In genomic region chr1:205631727-205632373, GRCh38 we compare ENCODE assay signal across 1 cellular context.
TF ChIP-seq lines count a peak whose summit lies in the region.

ELK4 (minus strand) TSS chr1:205632011; CDS start chr1:205623882, 8,129 bp downstream.

TF ChIP-seq in K562, 482 proteins besides CTCF, POLR2A, EP300 and RAD21 (continued from another document and continues in another):
- TF ChIP-seq THAP7 (CRISPR knock-in tag; IDR thresholded peaks at IDR 0.05) = 0 out of 2 replicates have a peak, but pooled peaks have one; percentile 19
- TF ChIP-seq STAT6 (CRISPR knock-in tag; IDR thresholded peaks at IDR 0.05) = 0 out of 2 replicates have a peak, but pooled peaks have one; percentile 28
- no peak for TF ChIP-seq ZKSCAN3 (CRISPR knock-in tag; IDR thresholded peaks at IDR 0.05)
- peak; percentile 62 for TF ChIP-seq GMEB1 (CRISPR knock-in tag; IDR thresholded peaks at IDR 0.05)
- no peak for TF ChIP-seq ARHGAP35 (IDR thresholded peaks at IDR 0.05; ENCODE audit: partially characterized antibody)
- no peak for TF ChIP-seq CEBPZ (IDR thresholded peaks at IDR 0.05; ENCODE audit: borderline replicate concordance, low read depth, low read length)
- no peak for TF ChIP-seq NCOA2 (IDR thresholded peaks at IDR 0.05; ENCODE audit: partially characterized antibody in 2 of 2)
- TF ChIP-seq NBN (IDR thresholded peaks at IDR 0.05; ENCODE audit: low read depth) = peak; percentile 68
- TF ChIP-seq TCF7L2 (IDR thresholded peaks at IDR 0.05; ENCODE audit: low read depth, low read length) = 0 out of 2 replicates have a peak, but pooled peaks have one; percentile 10
- no peak for TF ChIP-seq CGGBP1 (CRISPR knock-in tag; IDR thresholded peaks at IDR 0.05)
- no peak for TF ChIP-seq DPF2 (IDR thresholded peaks at IDR 0.05)
- TF ChIP-seq NONO (IDR thresholded peaks at IDR 0.05; ENCODE audit: low read depth in 2 of 2, low read length in 1 of 2) = peak; percentile 23 to 86; a peak in 3 of 4 replicates
- TF ChIP-seq CXXC5 (CRISPR knock-in tag; IDR thresholded peaks at IDR 0.05) = peak; percentile 97
- no peak for TF ChIP-seq ZNF212 (CRISPR knock-in tag; IDR thresholded peaks at IDR 0.05)
- TF ChIP-seq ZNF431 (CRISPR knock-in tag; IDR thresholded peaks at IDR 0.05) = no peak; the same call in none of the 2 replicates
- TF ChIP-seq ETV6 (IDR thresholded peaks at IDR 0.05; ENCODE audit: borderline replicate concordance in 1 of 2, low read depth in 2 of 2, low read length in 1 of 2) = 0 out of 4 replicates have a peak, but pooled peaks of 1 of the 2 experiments have one; percentile 37
- no peak for TF ChIP-seq ETV6 (CRISPR knock-in tag; IDR thresholded peaks at IDR 0.05; ENCODE audit: borderline replicate concordance)
- peak; percentile 53 for TF ChIP-seq E2F1 (CRISPR knock-in tag; IDR thresholded peaks at IDR 0.05)
- no peak for TF ChIP-seq NR2F6 (CRISPR knock-in tag; IDR thresholded peaks at IDR 0.05)
- TF ChIP-seq HDAC2 (IDR thresholded peaks at IDR 0.05) = no peak
- TF ChIP-seq PHF8 (IDR thresholded peaks at IDR 0.05; ENCODE audit: borderline replicate concordance, low read length) = peak; percentile 75; the same call in 1 of the 2 replicates
- TF ChIP-seq NEUROD1 (IDR thresholded peaks at IDR 0.05; ENCODE audit: borderline replicate concordance, low read depth, low read length, partially characterized antibody) = peak; percentile 94
- peak; percentile 82 for TF ChIP-seq DEAF1 (CRISPR knock-in tag; IDR thresholded peaks at IDR 0.05)
- no peak for TF ChIP-seq PATZ1 (CRISPR knock-in tag; IDR thresholded peaks at IDR 0.05; ENCODE audit: borderline replicate concordance)
- no peak for TF ChIP-seq NCOA6 (IDR thresholded peaks at IDR 0.05)
- peak; percentile 90 for TF ChIP-seq LCOR (CRISPR knock-in tag; IDR thresholded peaks at IDR 0.05)
- peak; percentile 56 for TF ChIP-seq PML (IDR thresholded peaks at IDR 0.05; ENCODE audit: low read length)
- 0 out of 2 replicates have a peak, but pooled peaks have one; percentile 10 for TF ChIP-seq ELF4 (CRISPR knock-in tag; IDR thresholded peaks at IDR 0.05)
- TF ChIP-seq SRSF3 (IDR thresholded peaks at IDR 0.05; ENCODE audit: insufficient read depth, low read length) = no peak
- no peak for TF ChIP-seq CBX8 (IDR thresholded peaks at IDR 0.05; ENCODE audit: borderline replicate concordance, extremely low read depth, low read depth, low read length, poor library complexity, severe bottlenecking)
- no peak for TF ChIP-seq ZNF384 (IDR thresholded peaks at IDR 0.05; ENCODE audit: low read depth, low read length)
- TF ChIP-seq TSC22D4 (tag; IDR thresholded peaks at IDR 0.05) = no peak
- 0 out of 2 replicates have a peak, but pooled peaks have one; percentile 65 for TF ChIP-seq ZNF740 (CRISPR knock-in tag; IDR thresholded peaks at IDR 0.05)
- 0 out of 4 replicates have a peak, but pooled peaks of 1 of the 2 experiments have one; percentile 12 for TF ChIP-seq ZNF740 (tag; IDR thresholded peaks at IDR 0.05)
- TF ChIP-seq XRCC5 (IDR thresholded peaks at IDR 0.05; ENCODE audit: low read depth, low read length) = no peak
- no peak for TF ChIP-seq THRAP3 (IDR thresholded peaks at IDR 0.05; ENCODE audit: borderline replicate concordance)
- no peak for TF ChIP-seq TEAD1 (CRISPR knock-in tag; IDR thresholded peaks at IDR 0.05)
- TF ChIP-seq THRA (IDR thresholded peaks at IDR 0.05) = no peak
- no peak for TF ChIP-seq NR1H2 (CRISPR knock-in tag; IDR thresholded peaks at IDR 0.05)
- no peak for TF ChIP-seq ZNF197 (CRISPR knock-in tag; IDR thresholded peaks at IDR 0.05; ENCODE audit: low read depth)
- TF ChIP-seq UBTF (IDR thresholded peaks at IDR 0.05; ENCODE audit: borderline replicate concordance in 1 of 2, low read depth in 2 of 2, low read length in 2 of 2) = peak; percentile 88; a peak in 2 of 4 replicates
- no peak for TF ChIP-seq ZNF584 (CRISPR knock-in tag; IDR thresholded peaks at IDR 0.05; ENCODE audit: low read depth)
